In the genomic region with DNA sequence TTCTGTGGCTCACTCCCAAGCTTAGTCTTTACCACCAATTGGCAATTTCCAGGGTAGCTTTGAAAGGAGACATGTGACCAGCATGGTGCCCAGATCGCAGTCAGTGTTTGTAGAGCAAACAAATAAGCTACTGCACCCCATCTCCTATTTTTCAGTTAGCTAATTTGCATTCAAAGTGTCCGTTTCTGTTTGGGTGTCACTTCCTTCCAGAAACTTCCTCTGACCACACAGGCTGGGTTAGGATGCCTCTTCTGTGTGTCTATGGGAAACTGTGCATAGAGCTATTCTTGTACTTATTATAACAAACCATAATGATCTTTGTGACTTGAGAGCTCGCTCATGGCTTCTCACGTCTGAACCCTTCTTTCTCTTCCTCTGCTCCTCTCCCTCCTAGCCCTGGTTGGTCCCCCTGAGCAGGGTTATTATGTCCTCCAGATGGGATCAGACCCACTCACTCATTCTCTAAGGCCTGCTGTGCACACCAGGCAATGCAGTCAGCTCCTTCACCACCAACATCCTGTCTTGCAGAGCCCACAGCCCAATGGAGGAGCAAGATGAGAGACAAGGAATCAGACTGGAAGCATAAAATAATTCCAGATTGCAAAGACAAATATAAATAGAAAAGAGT, we compare ENCODE assay signal across 15 cellular contexts.
A peak's percentile ranks its signal among the peaks of the same experiment; 100 is the strongest.
DNase-seq lines count a peak whose midpoint lies in the region; ATAC-seq and TF ChIP-seq lines count a peak whose summit lies in the region.
"Had no signal": no experiment of that assay in that cellular context is flagged by ENCODE, and none has a peak within 500 bp of the region (broad histone marks: within the 10 kb centered on the region; RNA-seq: fewer than 3 reads in every experiment).

No MANE protein-coding gene starts in this region.

- no peak overlapping the region for H3K27ac ChIP-seq in thyroid gland
- H3K27ac ChIP-seq: vagina had no signal

- H3K36me3 ChIP-seq in thyroid gland: no peaks in the 10 kb centered on the region
- H3K36me3 ChIP-seq: vagina had no signal

- TF ChIP-seq POLR2A in thyroid gland (IDR thresholded peaks at IDR 0.05): no peak

- no peak overlapping the region for H3K4me3 ChIP-seq in GM12865 (ENCODE audit: low read depth, low read length)
- no peak overlapping the region for H3K4me3 ChIP-seq in thyroid gland (replicated peaks in 1 of 3)
- H3K4me3 ChIP-seq: vagina had no signal

- no peak for TF ChIP-seq CTCF in GM12865 (IDR thresholded peaks at IDR 0.05; ENCODE audit: insufficient read depth, low read depth, low read length, missing control alignments)
- no peak for TF ChIP-seq CTCF in thyroid gland (IDR thresholded peaks at IDR 0.05)

- H3K9me3 ChIP-seq in thyroid gland: no peaks in the 10 kb centered on the region
- H3K9me3 ChIP-seq: vagina had no signal

- DNase-seq in GM12865 (ENCODE audit: low read depth) (peak; percentile 54), thyroid gland (no peak), cerebellum (ENCODE audit: low spot score) (no peak), T-helper 9 cell (no peak)
- no peak for DNase-seq in activated CD4-positive, CD25-positive, alpha-beta regulatory T cell (lab: John Stamatoyannopoulos, UW)
- DNase-seq: activated CD8-positive, alpha-beta memory T cell treated with anti-CD3 and anti-CD28 coated beads for 24 hours; activated naive CD4-positive, alpha-beta T cell; caudate nucleus; left colon; NCI-H748 treated with DMSO at 0.1 percent for 48 hours had no signal

- ATAC-seq in GM19372 (IDR thresholded peaks at IDR 0.05; ENCODE audit: low read depth, unreplicated experiment) (peak; percentile 81), HG02642 (IDR thresholded peaks at IDR 0.05; ENCODE audit: poor library complexity, unreplicated experiment) (peak; percentile 81), HG03378 (IDR thresholded peaks at IDR 0.05; ENCODE audit: unreplicated experiment) (peak; percentile 81)
- ATAC-seq: HepG2, left colon had no signal

- intact Hi-C loops in thyroid gland (cut with DNase I): no loop called here

- 73 to 76% methylated on average over 4 of the region's 4 CpGs for WGBS in thyroid gland, 2 donors

- H3K4me1 ChIP-seq in thyroid gland: no peaks in the 10 kb centered on the region
- H3K4me1 ChIP-seq: vagina had no signal

- no peaks in the 10 kb centered on the region for H3K27me3 ChIP-seq in thyroid gland
- H3K27me3 ChIP-seq: vagina had no signal
